Comparison of ENCODE assay signal across 8 cellular contexts in the genomic region with DNA sequence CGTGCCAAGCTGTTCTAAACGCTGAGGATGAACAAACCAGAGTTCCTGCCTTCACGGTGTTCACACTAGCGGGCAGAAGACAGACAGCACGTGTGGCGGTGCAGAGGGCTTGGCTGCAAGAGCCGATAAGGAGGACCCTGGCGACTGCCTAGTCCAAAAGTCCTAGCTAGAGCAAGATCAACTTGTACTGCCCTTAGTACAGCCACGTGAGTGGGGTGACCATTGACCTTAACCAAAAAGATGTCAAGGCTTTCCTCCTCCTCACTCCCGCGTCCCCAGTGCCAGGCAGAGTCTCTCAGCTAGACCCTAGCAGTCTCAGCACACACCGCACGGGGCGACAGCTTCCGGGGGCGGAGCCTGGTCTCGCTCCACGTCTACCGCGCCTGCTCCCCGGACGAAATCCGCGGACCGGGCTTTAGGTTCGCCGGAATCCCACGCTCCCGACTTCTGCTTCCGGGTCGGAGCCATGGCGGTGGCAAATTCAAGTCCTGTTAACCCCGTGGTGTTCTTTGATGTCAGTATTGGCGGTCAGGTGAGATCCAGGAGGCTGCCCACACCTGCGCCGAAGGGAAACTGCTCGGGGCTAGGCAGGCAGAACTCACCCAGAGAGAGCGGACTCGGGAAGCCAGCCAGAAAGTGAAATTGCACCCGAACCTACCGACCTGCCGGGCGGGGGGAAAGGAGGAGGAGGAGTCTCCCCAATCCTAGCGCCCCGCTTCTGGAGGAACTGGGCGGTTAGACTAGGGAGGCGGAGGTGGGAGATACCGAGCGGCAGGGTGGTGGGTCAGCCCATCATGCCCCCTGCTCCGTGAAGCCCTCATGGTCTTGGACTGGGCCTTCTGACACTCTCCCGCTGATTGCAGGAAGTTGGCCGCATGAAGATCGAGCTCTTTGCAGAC. TPM values are rescaled to one million over a fixed set of nuclear protein-coding genes. Genes with fewer than 3 reads are reported as not detected.
DNase-seq lines count a peak whose midpoint lies in the region; ATAC-seq and TF ChIP-seq lines count a peak whose summit lies in the region.

A gene (plus strand): TSS at position 443 of the 899 bp plus-strand sequence. CDS start 24 bp downstream, at position 467.

- DNase-seq in GM19240 (ENCODE audit: insufficient read length, low spot score): peak; percentile 91
- DNase-seq in NCI-H526 treated with DMSO at 0.1 percent for 48 hours (lab: John Stamatoyannopoulos, UW): peak; percentile 97
- peak; percentile 99 for DNase-seq in activated CD4-positive, alpha-beta T cell treated with anti-CD3 and anti-CD28 coated beads, Interleukin-2, amount 10 ng/mL, durations not matched to agents 24 days and 14 days
- peak; percentile 95 for DNase-seq in coronary artery (ENCODE audit: low spot score)
- DNase-seq in stimulated activated CD4-positive, alpha-beta T cell treated with anti-CD3 and anti-CD28 coated beads, Interleukin-1b, Interleukin-23, amount 100 ng/mL, for 4 hours (ENCODE audit: low read depth in 2 of 2): peak; percentile 90 to 92

- H3K9me3 Mint-ChIP-seq in activated CD4-positive, alpha-beta T cell treated with anti-CD3 and anti-CD28 coated beads, Interleukin-2, amount 10 ng/mL, durations not matched to agents 24 days and 14 days: no peaks in the 10 kb centered on the region

- H3K4me1 Mint-ChIP-seq in activated CD4-positive, alpha-beta T cell treated with anti-CD3 and anti-CD28 coated beads, Interleukin-2, amount 10 ng/mL, durations not matched to agents 24 days and 14 days: peaks cover 34% of the 10 kb centered on the region

- H3K4me1 ChIP-seq in BLaER1 treated with 17β-estradiol and CSF1 and Interleukin-3, amounts not matched to agents 10 nM and 100 nM: peaks cover 22 to 42% (median 31%) of the 10 kb centered on the region in 10 experiments

- H3K27ac ChIP-seq in BLaER1 treated with 17β-estradiol and CSF1 and Interleukin-3, amounts not matched to agents 10 nM and 100 nM: peak within 1 kb of the TSS; percentile 70 to 87 (median 81)
- H3K27ac ChIP-seq in coronary artery (peak within 1 kb of the TSS; percentile 75 to 88), layer of hippocampus (ENCODE audit: low read depth, low read length) (peak within 1 kb of the TSS; percentile 74)

- no peak for TF ChIP-seq CTCF in coronary artery (IDR thresholded peaks at IDR 0.05)

- H3K36me3 ChIP-seq in BLaER1 treated with 17β-estradiol and CSF1 and Interleukin-3, amounts not matched to agents 10 nM and 100 nM: peaks cover 14 to 42% (median 40%) of the 10 kb centered on the region in 11 experiments

- H4K20me1 ChIP-seq in BLaER1 treated with 17β-estradiol and CSF1 and Interleukin-3, amounts not matched to agents 10 nM and 100 nM: peaks cover 0 to 21% (median 0%) of the 10 kb centered on the region in 11 experiments; a peak in 5 of 22 replicates

- peaks cover 4% of the 10 kb centered on the region for H3K27me3 Mint-ChIP-seq in activated CD4-positive, alpha-beta T cell treated with anti-CD3 and anti-CD28 coated beads, Interleukin-2, amount 10 ng/mL, durations not matched to agents 24 days and 14 days

- H3K9me3 ChIP-seq in BLaER1 treated with 17β-estradiol and CSF1 and Interleukin-3, amounts not matched to agents 10 nM and 100 nM (replicated peaks in 1 of 11): no peaks in the 10 kb centered on the region

- H3K9ac ChIP-seq in BLaER1 treated with 17β-estradiol and CSF1 and Interleukin-3, amounts not matched to agents 10 nM and 100 nM: peak within 1 kb of the TSS; percentile 81 to 90 (median 85)

- peak within 1 kb of the TSS; percentile 98 for H3K27ac Mint-ChIP-seq in activated CD4-positive, alpha-beta T cell treated with anti-CD3 and anti-CD28 coated beads, Interleukin-2, amount 10 ng/mL, durations not matched to agents 24 days and 14 days

- peak; percentile 96 for ATAC-seq in HG03460 (IDR thresholded peaks at IDR 0.05; ENCODE audit: unreplicated experiment)

- peaks cover 29% of the 10 kb centered on the region for H3K36me3 Mint-ChIP-seq in activated CD4-positive, alpha-beta T cell treated with anti-CD3 and anti-CD28 coated beads, Interleukin-2, amount 10 ng/mL, durations not matched to agents 24 days and 14 days (ENCODE audit: low read depth)

- peak within 1 kb of the TSS; percentile 82 to 98 (median 90) for H3K4me3 ChIP-seq in BLaER1 treated with 17β-estradiol and CSF1 and Interleukin-3, amounts not matched to agents 10 nM and 100 nM
- peak within 1 kb of the TSS; percentile 89 for H3K4me3 ChIP-seq in coronary artery

- intact Hi-C loops in activated CD4-positive, alpha-beta T cell treated with anti-CD3 and anti-CD28 coated beads, Interleukin-2, amount 10 ng/mL, durations not matched to agents 24 days and 14 days (cut with micrococcal nuclease): loop anchor here (1.0 to 10.0 kb wide), 4 partner anchors 24 to 267 kb away; a partner anchor contains a TSS

- H3K27me3 ChIP-seq in BLaER1 treated with 17β-estradiol and CSF1 and Interleukin-3, amounts not matched to agents 10 nM and 100 nM: no peaks in the 10 kb centered on the region
- H3K27me3 ChIP-seq in layer of hippocampus (ENCODE audit: control insufficient read depth, insufficient read depth, low read length): no peaks in the 10 kb centered on the region

- H3K4me3 Mint-ChIP-seq in activated CD4-positive, alpha-beta T cell treated with anti-CD3 and anti-CD28 coated beads, Interleukin-2, amount 10 ng/mL, durations not matched to agents 24 days and 14 days: peak within 1 kb of the TSS; percentile 97

- H3K4me2 ChIP-seq in BLaER1 treated with 17β-estradiol and CSF1 and Interleukin-3, amounts not matched to agents 10 nM and 100 nM: peak within 1 kb of the TSS; percentile 85 to 98 (median 94)

RNA-seq across cellular contexts. Expression of the gene that starts here (rescaled TPM):
- 88.4 and 92.9 TPM in 2 replicates for total RNA-seq in activated CD4-positive, alpha-beta T cell treated with anti-CD3 and anti-CD28 coated beads, Interleukin-2, amount 10 ng/mL, durations not matched to agents 24 days and 14 days

Comparison
In these comparisons a context has a peak if more than half of its experiments do, and no peak if none do; other contexts are left out.
1. Peak in every context shown above with its lines: DNase-seq, ATAC-seq, H3K4me3 ChIP-seq and H3K27ac ChIP-seq.